ENCODE assay signal across 2 cellular contexts in the genomic region with DNA sequence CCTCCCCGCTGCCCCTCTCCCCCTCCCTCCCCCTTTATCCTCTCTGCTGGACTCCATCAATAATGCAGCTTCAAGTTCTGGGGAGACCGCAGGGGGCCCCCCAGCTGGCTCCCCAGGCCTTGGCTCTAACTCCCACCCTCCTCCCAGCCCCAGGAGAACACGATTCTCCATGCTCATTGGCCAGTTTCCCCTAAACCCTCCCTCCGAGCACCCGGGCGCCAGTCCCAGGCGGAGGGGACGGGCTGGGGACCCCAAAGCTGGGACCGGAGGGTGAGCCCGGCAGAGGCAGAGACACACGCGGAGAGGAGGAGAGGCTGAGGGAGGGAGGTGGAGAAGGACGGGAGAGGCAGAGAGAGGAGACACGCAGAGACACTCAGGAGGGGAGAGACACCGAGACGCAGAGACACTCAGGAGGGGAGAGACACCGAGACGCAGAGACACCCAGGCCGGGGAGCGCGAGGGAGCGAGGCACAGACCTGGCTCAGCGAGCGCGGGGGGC.
TF ChIP-seq lines count a peak whose summit lies in the region.

A gene (plus strand): TSS at position 282 of the 499 bp plus-strand sequence. CDS start 441 bp downstream, outside the sequence.

TF ChIP-seq in A549, 52 proteins besides CTCF, POLR2A, EP300 and RAD21:
- TF ChIP-seq ZFP36 (IDR thresholded peaks at IDR 0.05; ENCODE audit: borderline replicate concordance, partially characterized antibody) (no peak), SMC3 (IDR thresholded peaks at IDR 0.05) (no peak), GATA3 (IDR thresholded peaks at IDR 0.05; ENCODE audit: borderline replicate concordance) (no peak), PHF8 (IDR thresholded peaks at IDR 0.05; ENCODE audit: borderline replicate concordance, low read depth) (no peak), CHD4 (IDR thresholded peaks at IDR 0.05; ENCODE audit: borderline replicate concordance) (no peak), NFE2L2 (conservative IDR thresholded peaks at IDR 0.05; ENCODE audit: low read length) (no peak), CBX8 (IDR thresholded peaks at IDR 0.05) (no peak), SREBF2 (IDR thresholded peaks at IDR 0.05) (no peak), CHD2 (IDR thresholded peaks at IDR 0.05; ENCODE audit: low read length, partially characterized antibody) (no peak), RFX5 (IDR thresholded peaks at IDR 0.05) (no peak), RARB (CRISPR knock-in tag; IDR thresholded peaks at IDR 0.05) (no peak), JUN (IDR thresholded peaks at IDR 0.05) (no peak), JUNB (IDR thresholded peaks at IDR 0.05) (no peak), EHMT2 (IDR thresholded peaks at IDR 0.05; ENCODE audit: low read depth) (no peak), BHLHE40 (IDR thresholded peaks at IDR 0.05; ENCODE audit: low read depth, low read length) (no peak), NR3C1 (IDR thresholded peaks at IDR 0.05) (no peak), KDM5A (IDR thresholded peaks at IDR 0.05) (no peak)
- TF ChIP-seq, protein P1, sequence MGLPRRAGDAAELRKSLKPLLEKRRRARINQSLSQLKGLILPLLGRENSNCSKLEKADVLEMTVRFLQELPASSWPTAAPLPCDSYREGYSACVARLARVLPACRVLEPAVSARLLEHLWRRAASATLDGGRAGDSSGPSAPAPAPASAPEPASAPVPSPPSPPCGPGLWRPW (IDR thresholded peaks at IDR 0.05), result no peak
- TF ChIP-seq, protein P2, sequence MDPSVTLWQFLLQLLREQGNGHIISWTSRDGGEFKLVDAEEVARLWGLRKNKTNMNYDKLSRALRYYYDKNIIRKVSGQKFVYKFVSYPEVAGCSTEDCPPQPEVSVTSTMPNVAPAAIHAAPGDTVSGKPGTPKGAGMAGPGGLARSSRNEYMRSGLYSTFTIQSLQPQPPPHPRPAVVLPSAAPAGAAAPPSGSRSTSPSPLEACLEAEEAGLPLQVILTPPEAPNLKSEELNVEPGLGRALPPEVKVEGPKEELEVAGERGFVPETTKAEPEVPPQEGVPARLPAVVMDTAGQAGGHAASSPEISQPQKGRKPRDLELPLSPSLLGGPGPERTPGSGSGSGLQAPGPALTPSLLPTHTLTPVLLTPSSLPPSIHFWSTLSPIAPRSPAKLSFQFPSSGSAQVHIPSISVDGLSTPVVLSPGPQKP (IDR thresholded peaks at IDR 0.05; ENCODE audit: low read depth, low read length), result no peak

TF ChIP-seq in H1, 55 proteins besides CTCF, POLR2A, EP300 and RAD21:
- no peak for TF ChIP-seq GABPA (IDR thresholded peaks at IDR 0.05; ENCODE audit: borderline replicate concordance, insufficient read depth, low read length)
- TF ChIP-seq HDAC6 (IDR thresholded peaks at IDR 0.05; ENCODE audit: low read depth, low read length), result no peak
- no peak for TF ChIP-seq CREB1 (IDR thresholded peaks at IDR 0.05)
- peak in 1 of 2 experiments; percentile 10; a peak in 2 of 4 replicates for TF ChIP-seq HDAC2 (IDR thresholded peaks at IDR 0.05; ENCODE audit: borderline replicate concordance in 1 of 2, low read depth in 2 of 2, low read length in 2 of 2)
- no peak for TF ChIP-seq NANOG (IDR thresholded peaks at IDR 0.05; ENCODE audit: insufficient read depth, low read depth, low read length, poor library complexity, severe bottlenecking)
- no peak for TF ChIP-seq SP1 (IDR thresholded peaks at IDR 0.05; ENCODE audit: low read depth, low read length)
- TF ChIP-seq JUND (IDR thresholded peaks at IDR 0.05; ENCODE audit: low read length), result no peak
- TF ChIP-seq, protein P3, sequence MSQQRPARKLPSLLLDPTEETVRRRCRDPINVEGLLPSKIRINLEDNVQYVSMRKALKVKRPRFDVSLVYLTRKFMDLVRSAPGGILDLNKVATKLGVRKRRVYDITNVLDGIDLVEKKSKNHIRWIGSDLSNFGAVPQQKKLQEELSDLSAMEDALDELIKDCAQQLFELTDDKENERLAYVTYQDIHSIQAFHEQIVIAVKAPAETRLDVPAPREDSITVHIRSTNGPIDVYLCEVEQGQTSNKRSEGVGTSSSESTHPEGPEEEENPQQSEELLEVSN (IDR thresholded peaks at IDR 0.05), result no peak
- peak; percentile 74 for TF ChIP-seq ASH2L (IDR thresholded peaks at IDR 0.05; ENCODE audit: low read length)
- TF ChIP-seq SIRT6 (IDR thresholded peaks at IDR 0.05; ENCODE audit: low read length), result no peak
- TF ChIP-seq BRCA1 (IDR thresholded peaks at IDR 0.05; ENCODE audit: low read depth, low read length), result no peak
- TF ChIP-seq CEBPB (IDR thresholded peaks at IDR 0.05; ENCODE audit: low read depth, low read length), result no peak
- no peak; the same call in 1 of the 2 replicates for TF ChIP-seq KDM1A (IDR thresholded peaks at IDR 0.05; ENCODE audit: borderline replicate concordance, low read length)
- TF ChIP-seq CHD1 (IDR thresholded peaks at IDR 0.05; ENCODE audit: low read depth, low read length), result no peak
- TF ChIP-seq, protein P4, sequence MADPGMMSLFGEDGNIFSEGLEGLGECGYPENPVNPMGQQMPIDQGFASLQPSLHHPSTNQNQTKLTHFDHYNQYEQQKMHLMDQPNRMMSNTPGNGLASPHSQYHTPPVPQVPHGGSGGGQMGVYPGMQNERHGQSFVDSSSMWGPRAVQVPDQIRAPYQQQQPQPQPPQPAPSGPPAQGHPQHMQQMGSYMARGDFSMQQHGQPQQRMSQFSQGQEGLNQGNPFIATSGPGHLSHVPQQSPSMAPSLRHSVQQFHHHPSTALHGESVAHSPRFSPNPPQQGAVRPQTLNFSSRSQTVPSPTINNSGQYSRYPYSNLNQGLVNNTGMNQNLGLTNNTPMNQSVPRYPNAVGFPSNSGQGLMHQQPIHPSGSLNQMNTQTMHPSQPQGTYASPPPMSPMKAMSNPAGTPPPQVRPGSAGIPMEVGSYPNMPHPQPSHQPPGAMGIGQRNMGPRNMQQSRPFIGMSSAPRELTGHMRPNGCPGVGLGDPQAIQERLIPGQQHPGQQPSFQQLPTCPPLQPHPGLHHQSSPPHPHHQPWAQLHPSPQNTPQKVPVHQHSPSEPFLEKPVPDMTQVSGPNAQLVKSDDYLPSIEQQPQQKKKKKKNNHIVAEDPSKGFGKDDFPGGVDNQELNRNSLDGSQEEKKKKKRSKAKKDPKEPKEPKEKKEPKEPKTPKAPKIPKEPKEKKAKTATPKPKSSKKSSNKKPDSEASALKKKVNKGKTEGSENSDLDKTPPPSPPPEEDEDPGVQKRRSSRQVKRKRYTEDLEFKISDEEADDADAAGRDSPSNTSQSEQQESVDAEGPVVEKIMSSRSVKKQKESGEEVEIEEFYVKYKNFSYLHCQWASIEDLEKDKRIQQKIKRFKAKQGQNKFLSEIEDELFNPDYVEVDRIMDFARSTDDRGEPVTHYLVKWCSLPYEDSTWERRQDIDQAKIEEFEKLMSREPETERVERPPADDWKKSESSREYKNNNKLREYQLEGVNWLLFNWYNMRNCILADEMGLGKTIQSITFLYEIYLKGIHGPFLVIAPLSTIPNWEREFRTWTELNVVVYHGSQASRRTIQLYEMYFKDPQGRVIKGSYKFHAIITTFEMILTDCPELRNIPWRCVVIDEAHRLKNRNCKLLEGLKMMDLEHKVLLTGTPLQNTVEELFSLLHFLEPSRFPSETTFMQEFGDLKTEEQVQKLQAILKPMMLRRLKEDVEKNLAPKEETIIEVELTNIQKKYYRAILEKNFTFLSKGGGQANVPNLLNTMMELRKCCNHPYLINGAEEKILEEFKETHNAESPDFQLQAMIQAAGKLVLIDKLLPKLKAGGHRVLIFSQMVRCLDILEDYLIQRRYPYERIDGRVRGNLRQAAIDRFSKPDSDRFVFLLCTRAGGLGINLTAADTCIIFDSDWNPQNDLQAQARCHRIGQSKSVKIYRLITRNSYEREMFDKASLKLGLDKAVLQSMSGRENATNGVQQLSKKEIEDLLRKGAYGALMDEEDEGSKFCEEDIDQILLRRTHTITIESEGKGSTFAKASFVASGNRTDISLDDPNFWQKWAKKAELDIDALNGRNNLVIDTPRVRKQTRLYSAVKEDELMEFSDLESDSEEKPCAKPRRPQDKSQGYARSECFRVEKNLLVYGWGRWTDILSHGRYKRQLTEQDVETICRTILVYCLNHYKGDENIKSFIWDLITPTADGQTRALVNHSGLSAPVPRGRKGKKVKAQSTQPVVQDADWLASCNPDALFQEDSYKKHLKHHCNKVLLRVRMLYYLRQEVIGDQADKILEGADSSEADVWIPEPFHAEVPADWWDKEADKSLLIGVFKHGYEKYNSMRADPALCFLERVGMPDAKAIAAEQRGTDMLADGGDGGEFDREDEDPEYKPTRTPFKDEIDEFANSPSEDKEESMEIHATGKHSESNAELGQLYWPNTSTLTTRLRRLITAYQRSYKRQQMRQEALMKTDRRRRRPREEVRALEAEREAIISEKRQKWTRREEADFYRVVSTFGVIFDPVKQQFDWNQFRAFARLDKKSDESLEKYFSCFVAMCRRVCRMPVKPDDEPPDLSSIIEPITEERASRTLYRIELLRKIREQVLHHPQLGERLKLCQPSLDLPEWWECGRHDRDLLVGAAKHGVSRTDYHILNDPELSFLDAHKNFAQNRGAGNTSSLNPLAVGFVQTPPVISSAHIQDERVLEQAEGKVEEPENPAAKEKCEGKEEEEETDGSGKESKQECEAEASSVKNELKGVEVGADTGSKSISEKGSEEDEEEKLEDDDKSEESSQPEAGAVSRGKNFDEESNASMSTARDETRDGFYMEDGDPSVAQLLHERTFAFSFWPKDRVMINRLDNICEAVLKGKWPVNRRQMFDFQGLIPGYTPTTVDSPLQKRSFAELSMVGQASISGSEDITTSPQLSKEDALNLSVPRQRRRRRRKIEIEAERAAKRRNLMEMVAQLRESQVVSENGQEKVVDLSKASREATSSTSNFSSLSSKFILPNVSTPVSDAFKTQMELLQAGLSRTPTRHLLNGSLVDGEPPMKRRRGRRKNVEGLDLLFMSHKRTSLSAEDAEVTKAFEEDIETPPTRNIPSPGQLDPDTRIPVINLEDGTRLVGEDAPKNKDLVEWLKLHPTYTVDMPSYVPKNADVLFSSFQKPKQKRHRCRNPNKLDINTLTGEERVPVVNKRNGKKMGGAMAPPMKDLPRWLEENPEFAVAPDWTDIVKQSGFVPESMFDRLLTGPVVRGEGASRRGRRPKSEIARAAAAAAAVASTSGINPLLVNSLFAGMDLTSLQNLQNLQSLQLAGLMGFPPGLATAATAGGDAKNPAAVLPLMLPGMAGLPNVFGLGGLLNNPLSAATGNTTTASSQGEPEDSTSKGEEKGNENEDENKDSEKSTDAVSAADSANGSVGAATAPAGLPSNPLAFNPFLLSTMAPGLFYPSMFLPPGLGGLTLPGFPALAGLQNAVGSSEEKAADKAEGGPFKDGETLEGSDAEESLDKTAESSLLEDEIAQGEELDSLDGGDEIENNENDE (IDR thresholded peaks at IDR 0.05; ENCODE audit: insufficient replicate concordance, low read length), result no peak
- no peak for TF ChIP-seq TCF12 (IDR thresholded peaks at IDR 0.05; ENCODE audit: low read depth, low read length)
- TF ChIP-seq BCL11A (IDR thresholded peaks at IDR 0.05; ENCODE audit: low read depth in 2 of 2, low read length in 2 of 2), result no peak
- TF ChIP-seq CBX5 (IDR thresholded peaks at IDR 0.05; ENCODE audit: low read depth, low read length), result no peak
- no peak for TF ChIP-seq BACH1 (IDR thresholded peaks at IDR 0.05; ENCODE audit: low read length)
- no peak for TF ChIP-seq MAFK (IDR thresholded peaks at IDR 0.05; ENCODE audit: low read depth, low read length)
- no peak for TF ChIP-seq JUN (IDR thresholded peaks at IDR 0.05; ENCODE audit: low read depth, low read length)
- TF ChIP-seq ZNF274 (IDR thresholded peaks at IDR 0.05; ENCODE audit: borderline replicate concordance, extremely low read depth, low read length), result no peak
- TF ChIP-seq EGR1 (IDR thresholded peaks at IDR 0.05; ENCODE audit: borderline replicate concordance, low read depth, low read length), result no peak
- TF ChIP-seq CTBP2 (IDR thresholded peaks at IDR 0.05; ENCODE audit: borderline replicate concordance, insufficient read depth, insufficient read length, low read length), result peak; percentile 67
- TF ChIP-seq, protein P5, sequence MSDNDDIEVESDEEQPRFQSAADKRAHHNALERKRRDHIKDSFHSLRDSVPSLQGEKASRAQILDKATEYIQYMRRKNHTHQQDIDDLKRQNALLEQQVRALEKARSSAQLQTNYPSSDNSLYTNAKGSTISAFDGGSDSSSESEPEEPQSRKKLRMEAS (IDR thresholded peaks at IDR 0.05), result peak; percentile 57; the same call in 1 of the 2 replicates
